Comparison of ENCODE assay signal across 1 cellular context in the genomic region with DNA sequence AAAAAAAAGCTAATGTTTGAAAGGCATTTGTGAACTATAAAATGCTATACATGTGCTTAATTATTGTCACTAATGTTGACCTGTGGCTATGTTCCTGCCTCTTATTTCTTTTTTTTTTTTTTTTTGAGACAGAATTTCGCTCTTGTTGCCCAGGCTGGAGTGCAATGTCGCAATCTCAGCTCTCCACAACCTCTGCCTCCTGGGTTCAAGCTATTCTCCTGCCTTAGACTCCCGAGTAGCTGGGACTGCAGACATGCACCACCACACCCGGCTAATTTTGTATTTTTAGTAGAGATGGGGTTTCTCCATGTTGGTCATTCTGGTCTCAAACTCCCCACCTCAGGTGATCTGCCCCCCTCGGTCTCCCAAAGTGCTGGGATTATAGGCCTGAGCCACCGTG. TPM values are rescaled to one million over a fixed set of nuclear protein-coding genes. Genes with fewer than 3 reads are reported as not detected.
"Had no signal": no experiment of that assay in that cellular context is flagged by ENCODE, and none has a peak within 500 bp of the region (broad histone marks: within the 10 kb centered on the region; RNA-seq: fewer than 3 reads in every experiment).

No MANE protein-coding gene starts in this region.

RNA-seq across cellular contexts. Expression of gene TMEM200B, which starts 15.7 kb away (rescaled TPM):
- total RNA-seq: activated naive CD8-positive, alpha-beta T cell treated with anti-CD3 and anti-CD28 coated beads, Interleukin-2, amount 10 ng/mL, durations not matched to agents 7 days and 5 days had no signal
